18 cellular contexts compared by ENCODE assay signal in the genomic region with DNA sequence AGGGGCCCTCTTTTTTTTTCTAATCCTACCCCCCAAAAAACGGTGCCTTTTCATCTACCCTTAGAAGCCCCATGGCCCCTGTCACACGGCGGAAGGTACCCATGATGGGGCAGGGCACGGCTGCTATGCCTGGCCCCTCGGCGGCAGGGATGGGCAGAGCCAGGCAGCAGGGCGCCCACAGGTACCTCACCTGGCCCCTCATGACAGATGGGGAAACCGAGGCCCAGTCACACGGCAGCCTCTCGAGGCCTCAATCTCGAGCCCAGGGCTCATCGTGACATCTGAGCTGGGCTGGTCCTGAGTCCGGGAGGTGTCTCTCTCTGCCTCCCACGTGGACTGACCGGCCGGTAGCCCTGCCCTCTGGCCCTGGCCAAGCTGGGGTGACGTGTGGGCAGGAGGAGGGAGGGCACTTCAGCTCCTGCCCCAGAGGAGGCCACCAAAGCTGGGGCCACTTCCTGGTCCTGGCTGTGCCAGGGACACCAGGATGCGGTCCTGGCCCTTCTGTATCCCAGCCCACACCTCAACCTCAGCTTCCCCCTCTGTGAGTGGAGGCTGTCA. TPM values are rescaled to one million over a fixed set of nuclear protein-coding genes. Genes with fewer than 3 reads are reported as not detected.
A peak's percentile ranks its signal among the peaks of the same experiment; 100 is the strongest.
DNase-seq lines count a peak whose midpoint lies in the region; ATAC-seq and TF ChIP-seq lines count a peak whose summit lies in the region.
"Had no signal": no experiment of that assay in that cellular context is flagged by ENCODE, and none has a peak within 500 bp of the region (broad histone marks: within the 10 kb centered on the region; RNA-seq: fewer than 3 reads in every experiment).

No MANE protein-coding gene starts in this region.

- H3K4me2 ChIP-seq in neuronal stem cell (ENCODE audit: insufficient read depth, low read length, poor library complexity, severe bottlenecking), result peak overlapping the region; percentile 11

- no CpG with 5 or more reads among the region's 18 CpGs for WGBS in neuronal stem cell (ENCODE audit: extremely low coverage in 2 of 2, insufficient read length in 2 of 2, insufficient replicate concordance in 1 of 2), 2 donors

- POLR2A ChIA-PET in RWPE1 (lab: Yijun Ruan, JAX; ENCODE audit: low non-redundant PET), result no interaction called here

- H3K4me1 ChIP-seq in neuronal stem cell (ENCODE audit: control insufficient read depth in 2 of 2, insufficient read depth in 1 of 2, low read depth in 1 of 2, low read length in 2 of 2), result no peaks in the 10 kb centered on the region
- H3K4me1 ChIP-seq: Caco-2, HAP-1 had no signal

- H2AK5ac ChIP-seq in neuronal stem cell (ENCODE audit: low read depth, low read length), result no peak overlapping the region

- H3K9ac ChIP-seq in neuronal stem cell (ENCODE audit: low read depth, low read length, poor library complexity), result no peak overlapping the region

- no peak overlapping the region for H3K4ac ChIP-seq in neuronal stem cell (ENCODE audit: low read length)

- no peak overlapping the region for H3K18ac ChIP-seq in neuronal stem cell (ENCODE audit: low read length)

- H3K27ac ChIP-seq in RWPE1 (peak overlapping the region; percentile 67), neuronal stem cell (replicated peaks; ENCODE audit: low read length) (no peak overlapping the region)

- no peaks in the 10 kb centered on the region for H3K9me3 ChIP-seq in neuronal stem cell (replicated peaks in 1 of 2; ENCODE audit: control insufficient read depth in 2 of 2, insufficient read depth in 1 of 2, low read depth in 1 of 2, low read length in 2 of 2)
- H3K9me3 ChIP-seq: Caco-2, HAP-1 had no signal

- H2AFZ ChIP-seq in neuronal stem cell (ENCODE audit: low read length), result no peak overlapping the region

- no peak overlapping the region for H3K14ac ChIP-seq in neuronal stem cell (ENCODE audit: low read length)

- H3K79me1 ChIP-seq in neuronal stem cell (ENCODE audit: low read depth, low read length), result peaks cover 25% of the 10 kb centered on the region

- CTCF ChIA-PET in RWPE1 (lab: Yijun Ruan, JAX), result no interaction called here

- H2BK5ac ChIP-seq in neuronal stem cell (ENCODE audit: low read length), result no peak overlapping the region

- no peak overlapping the region for H2BK120ac ChIP-seq in neuronal stem cell (ENCODE audit: low read depth, low read length)

- ATAC-seq in left lobe of liver, result peak; percentile 69
- ATAC-seq in HG02759 (IDR thresholded peaks at IDR 0.05; ENCODE audit: unreplicated experiment), result no peak
- ATAC-seq: CD8-positive, alpha-beta T cell had no signal

- no peak overlapping the region for H4K8ac ChIP-seq in neuronal stem cell (ENCODE audit: low read depth, low read length)

- H3K4me3 ChIP-seq in neuronal stem cell (ENCODE audit: low read length in 2 of 2), result no peak overlapping the region
- H3K4me3 ChIP-seq: HAP-1 had no signal

- no peak overlapping the region for H2BK15ac ChIP-seq in neuronal stem cell (ENCODE audit: low read length)

- DNase-seq in RWPE1 (ENCODE audit: low spot score) (no peak), left lobe of liver (ENCODE audit: low spot score) (peak; percentile 67), neuronal stem cell (ENCODE audit: low spot score) (no peak), AML-193 (lab: John Stamatoyannopoulos, UW) (no peak), Kasumi-1 (lab: John Stamatoyannopoulos, UW) (no peak), CD1c-positive myeloid dendritic cell (ENCODE audit: extremely low spot score) (no peak)
- DNase-seq: C1 segment of cervical spinal cord; Caco-2; CD4-positive, CD25-positive, alpha-beta regulatory T cell; CD8-positive, alpha-beta T cell; DMS153; DND-41; GOT3; HFFc6 had no signal

- H4K91ac ChIP-seq in neuronal stem cell (ENCODE audit: low read depth, low read length, poor library complexity), result no peak overlapping the region

- H3K27me3 ChIP-seq in neuronal stem cell (ENCODE audit: control insufficient read depth in 3 of 3, insufficient read depth in 3 of 3, low read depth in 1 of 3, low read length in 3 of 3), result no peaks in the 10 kb centered on the region

- H2BK12ac ChIP-seq in neuronal stem cell (ENCODE audit: low read length), result peak overlapping the region; percentile 22

- peaks cover 16 to 62% of the 10 kb centered on the region in 2 donors for H3K36me3 ChIP-seq in neuronal stem cell (replicated peaks in 1 of 2; ENCODE audit: control insufficient read depth in 2 of 2, insufficient read depth in 2 of 2, low read length in 2 of 2)

- no peak for TF ChIP-seq CTCF in RWPE1 (conservative IDR thresholded peaks at IDR 0.05; ENCODE audit: low read depth)

- peak overlapping the region; percentile 20 for H3K23ac ChIP-seq in neuronal stem cell (ENCODE audit: low read depth, low read length, poor library complexity)

RNA-seq across cellular contexts. Expression of a gene that starts 11.6 kb away (rescaled TPM):
- 44.2 TPM for total RNA-seq in left lobe of liver
- 117 TPM for polyA plus RNA-seq in neuronal stem cell (2013, experiment 1 of 2)
- polyA plus RNA-seq in neuronal stem cell (2013, experiment 2 of 2), result 112 TPM

RNA-seq across cellular contexts. Expression of a gene that starts 18.7 kb away (rescaled TPM):
- total RNA-seq in left lobe of liver, result 10.2 TPM
- 4.2 TPM for polyA plus RNA-seq in neuronal stem cell (2013, experiment 1 of 2)
- polyA plus RNA-seq in neuronal stem cell (2013, experiment 2 of 2), result 3.9 TPM
- total RNA-seq: A172; CD4-positive, CD25-positive, alpha-beta regulatory T cell; CD8-positive, alpha-beta T cell had no signal

RNA-seq across cellular contexts. Expression of a gene that starts 29.2 kb away (rescaled TPM):
- total RNA-seq in left lobe of liver, result 0.05 TPM
- polyA plus RNA-seq in neuronal stem cell (2013, experiment 1 of 2), result 4.7 TPM
- 4.7 TPM for polyA plus RNA-seq in neuronal stem cell (2013, experiment 2 of 2)
- total RNA-seq: B cell; CD4-positive, CD25-positive, alpha-beta regulatory T cell had no signal
- polyA plus RNA-seq: CD4-positive, CD25-positive, alpha-beta regulatory T cell had no signal

RNA-seq across cellular contexts. Expression of a gene that starts 31.5 kb away (rescaled TPM):
- total RNA-seq in left lobe of liver, result 65.0 TPM
- 27.8 TPM for polyA plus RNA-seq in neuronal stem cell (2013, experiment 1 of 2)
- 26.3 TPM for polyA plus RNA-seq in neuronal stem cell (2013, experiment 2 of 2)

RNA-seq across cellular contexts. Expression of a gene that starts 38.1 kb away (rescaled TPM):
- total RNA-seq in left lobe of liver, result 16.9 TPM
- 74.1 TPM for polyA plus RNA-seq in neuronal stem cell (2013, experiment 1 of 2)
- polyA plus RNA-seq in neuronal stem cell (2013, experiment 2 of 2), result 70.9 TPM
